Comparison of ENCODE assay signal across 9 cellular contexts in the genomic region with DNA sequence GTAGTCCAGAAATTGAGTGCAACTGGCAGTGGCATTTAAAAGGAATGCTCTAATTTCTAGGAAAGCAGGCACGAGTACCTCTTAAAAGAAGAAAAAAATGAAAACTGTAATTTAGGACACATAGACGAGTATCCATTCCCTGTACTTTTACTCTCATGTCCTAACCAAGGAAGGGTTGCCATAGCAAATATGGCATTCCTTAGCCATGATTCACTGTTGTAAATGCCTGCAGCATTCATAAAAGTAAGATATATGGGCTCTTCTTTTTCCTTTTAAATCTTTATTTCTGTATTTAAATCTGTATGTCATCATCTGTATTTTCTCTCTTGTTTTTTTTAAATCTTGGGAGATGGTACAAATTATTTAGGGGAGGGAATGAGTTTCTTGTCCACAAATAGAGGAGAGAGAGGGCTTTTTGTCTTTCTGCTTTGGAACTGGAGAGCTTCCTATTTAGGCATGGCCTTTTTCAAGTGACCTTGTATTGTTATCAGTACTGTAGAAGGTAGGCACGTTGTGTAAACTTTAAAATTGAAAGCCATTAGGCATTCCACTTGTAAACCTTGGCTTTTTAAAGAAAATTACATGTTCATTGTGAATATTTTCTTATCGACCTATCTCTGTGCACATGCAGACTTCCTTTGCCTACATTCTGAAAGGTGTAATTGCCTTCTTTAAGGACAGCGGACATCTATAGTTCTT. TPM values are rescaled to one million over a fixed set of nuclear protein-coding genes. Genes with fewer than 3 reads are reported as not detected.
DNase-seq lines count a peak whose midpoint lies in the region; TF ChIP-seq lines count a peak whose summit lies in the region.
"Had no signal": no experiment of that assay in that cellular context is flagged by ENCODE, and none has a peak within 500 bp of the region (broad histone marks: within the 10 kb centered on the region; RNA-seq: fewer than 3 reads in every experiment).

No MANE protein-coding gene starts in this region.

- intact Hi-C loops in prostate gland (cut with DNase I) = no loop called here

- peaks cover 0 to 41% (median 4%) of the 10 kb centered on the region in 4 donors for H3K4me1 ChIP-seq in Peyer's patch
- H3K4me1 ChIP-seq in prostate gland (replicated peaks) = peaks cover 8% of the 10 kb centered on the region

- H3K36me3 ChIP-seq in Peyer's patch (no peaks in the 10 kb centered on the region), prostate gland (no peaks in the 10 kb centered on the region)

- no peak for TF ChIP-seq POLR2A in Peyer's patch (IDR thresholded peaks at IDR 0.05)
- no peak for TF ChIP-seq POLR2A in prostate gland (IDR thresholded peaks at IDR 0.05)

- DNase-seq in Caki2 (ENCODE audit: low read depth) = peak; percentile 78
- DNase-seq in Peyer's patch = no peak
- peak; percentile 92 for DNase-seq in fibroblast of mammary gland (ENCODE audit: low read depth)
- no peak for DNase-seq in prostate gland (ENCODE audit: low spot score)
- no peak for DNase-seq in NOMO-1 treated with DMSO at 0.1 percent for 48 hours (lab: John Stamatoyannopoulos, UW; ENCODE audit: unreplicated experiment)
- DNase-seq in activated naive CD4-positive, alpha-beta T cell (lab: John Stamatoyannopoulos, UW) = no peak
- no peak for DNase-seq in NCI-H1417 (lab: John Stamatoyannopoulos, UW)
- DNase-seq in NCI-H526 (lab: John Stamatoyannopoulos, UW) = no peak

- TF ChIP-seq CTCF in Peyer's patch (IDR thresholded peaks at IDR 0.05) (no peak), fibroblast of mammary gland (conservative IDR thresholded peaks at IDR 0.05; ENCODE audit: control insufficient read depth, insufficient read depth, low read depth, low read length) (no peak), prostate gland (IDR thresholded peaks at IDR 0.05) (no peak)

- no peak overlapping the region for H3K4me3 ChIP-seq in Peyer's patch
- no peak overlapping the region for H3K4me3 ChIP-seq in fibroblast of mammary gland (ENCODE audit: control insufficient read depth, low read depth, low read length)
- H3K4me3 ChIP-seq in prostate gland = no peak overlapping the region

- no peaks in the 10 kb centered on the region for H3K27me3 ChIP-seq in Peyer's patch
- no peaks in the 10 kb centered on the region for H3K27me3 ChIP-seq in prostate gland (replicated peaks; ENCODE audit: insufficient read depth)

- 21% methylated on average over 5 of the region's 5 CpGs for WGBS in prostate gland

- peak overlapping the region; percentile 10 to 46 (median 23) for H3K27ac ChIP-seq in Peyer's patch
- peak overlapping the region; percentile 19 to 40 for H3K27ac ChIP-seq in prostate gland
- H3K27ac ChIP-seq: VCaP had no signal

- no peaks in the 10 kb centered on the region for H3K9me3 ChIP-seq in Peyer's patch
- H3K9me3 ChIP-seq in prostate gland = no peaks in the 10 kb centered on the region

- in situ Hi-C loops in Caki2 (cut with HindIII; ENCODE audit: low pct_unique_long_range_greater_than_20kb, low sequenced_read_pairs) = no loop called here

RNA-seq across cellular contexts. Expression of a gene that starts 50.0 kb away (rescaled TPM):
- total RNA-seq in Caki2 (2014; rRNA removed; shearing (Covaris generic); ENCODE audit: low replicate concordance) = 3.3 and 4.2 TPM in 2 replicates
- 10 to 100 TPM; 10.7 to 30.5 (median 24.7) TPM for total RNA-seq in Peyer's patch
- 10 to 100 TPM; 11.5 to 15.1 TPM for total RNA-seq in prostate gland

Comparison
In these comparisons a context has a peak if more than half of its experiments do, and no peak if none do; other contexts are left out.
1. DNase-seq: peak in Caki2 (single experiment) and fibroblast of mammary gland (single experiment); none in Peyer's patch (0 of 3), prostate gland (single experiment), NOMO-1 treated with DMSO at 0.1 percent for 48 hours (single experiment), activated naive CD4-positive, alpha-beta T cell (0 of 4), NCI-H1417 (0 of 3) and NCI-H526 (0 of 2).